15 cellular contexts compared by ENCODE assay signal in the genomic region with DNA sequence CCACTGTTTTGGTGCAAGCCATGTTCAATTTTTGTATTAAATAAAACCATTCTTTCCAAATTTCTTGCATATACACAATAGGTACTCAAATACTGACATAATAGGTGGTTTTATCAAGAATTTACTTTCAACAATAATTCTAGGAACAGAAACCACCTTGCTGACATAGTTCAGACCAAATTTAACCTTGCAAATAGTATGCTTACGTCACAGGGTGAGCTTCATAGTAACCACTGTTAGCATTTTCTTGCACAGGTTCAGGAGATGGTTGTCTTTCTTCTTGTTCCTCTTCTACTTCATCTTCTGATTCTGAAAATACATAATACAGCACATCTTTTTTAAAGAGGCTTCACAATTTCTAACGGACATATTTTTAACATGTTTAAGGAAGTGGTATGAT. TPM values are rescaled to one million over a fixed set of nuclear protein-coding genes. Genes with fewer than 3 reads are reported as not detected.
DNase-seq lines count a peak whose midpoint lies in the region; ATAC-seq and TF ChIP-seq lines count a peak whose summit lies in the region.
"Had no signal": no experiment of that assay in that cellular context is flagged by ENCODE, and none has a peak within 500 bp of the region (broad histone marks: within the 10 kb centered on the region; RNA-seq: fewer than 3 reads in every experiment).

No MANE protein-coding gene starts in this region.

- no TSS peak for BruUV-seq in mammary epithelial cell (replicated peaks; lab: Mats Ljungman, UMichigan)

- H3K9me3 Mint-ChIP-seq in naive B cell: no peaks in the 10 kb centered on the region
- H3K9me3 Mint-ChIP-seq: neural crest cell had no signal

- no peak for TF ChIP-seq CTCF in GM06990 (IDR thresholded peaks at IDR 0.05; ENCODE audit: insufficient read depth, low read length, poor library complexity, severe bottlenecking)
- TF ChIP-seq CTCF in mammary epithelial cell (conservative IDR thresholded peaks at IDR 0.05 in 1 of 2, IDR thresholded peaks at IDR 0.05 in 1 of 2; ENCODE audit: extremely low read depth in 1 of 2, insufficient read depth in 1 of 2, low read depth in 1 of 2, low read length in 2 of 2): no peak

- H3K4me2 ChIP-seq in mammary epithelial cell (ENCODE audit: insufficient read depth, low read depth, low read length): no peak overlapping the region
- H3K4me2 ChIP-seq: PC-9 had no signal

- ATAC-seq in GM19468 (IDR thresholded peaks at IDR 0.05; ENCODE audit: extremely low read depth, unreplicated experiment) (peak; percentile 28), T-helper 17 cell (peak; percentile 83), naive B cell (ENCODE audit: low read depth in 2 of 2) (peak; percentile 48 to 84)

- peaks cover 6% of the 10 kb centered on the region for H3K4me1 ChIP-seq in mammary epithelial cell (ENCODE audit: insufficient read depth, low read length)

- no peaks in the 10 kb centered on the region for H3K36me3 Mint-ChIP-seq in T-helper 17 cell (ENCODE audit: low read depth)
- peaks cover 23 to 24% of the 10 kb centered on the region in 2 donors for H3K36me3 Mint-ChIP-seq in naive B cell

- intact Hi-C loops in mammary epithelial cell (cut with micrococcal nuclease): loop anchor here (10.0 kb wide), 1 partner anchor 129 kb away; no protein-coding TSS in a partner anchor

- in situ Hi-C loops in mammary epithelial cell (cut with MboI; ENCODE audit: low sequenced_read_pairs in 2 of 2): no loop called here

- H4K20me1 ChIP-seq in mammary epithelial cell (ENCODE audit: insufficient read depth, low read length): no peaks in the 10 kb centered on the region

- dilution Hi-C loops in mammary epithelial cell (cut with HindIII; ENCODE audit: low sequenced_read_pairs): no loop called here

- H3K4me3 Mint-ChIP-seq in T-helper 17 cell (no peak overlapping the region), naive B cell (no peak overlapping the region)
- H3K4me3 Mint-ChIP-seq: neural crest cell had no signal

- H3K27ac ChIP-seq in mammary epithelial cell (ENCODE audit: insufficient read depth, low read depth, low read length): no peak overlapping the region
- H3K27ac ChIP-seq: PC-9, suprapubic skin had no signal

- CTCF ChIA-PET in mammary epithelial cell (lab: Charles Lee; ENCODE audit: low non-redundant PET): no interaction called here

- H3K36me3 ChIP-seq in GM06990 (ENCODE audit: control insufficient read depth, insufficient read depth, low read length) (peaks cover 4% of the 10 kb centered on the region), mammary epithelial cell (ENCODE audit: insufficient read depth, low read length) (peaks cover 42% of the 10 kb centered on the region)

- no peak overlapping the region for H3K9ac ChIP-seq in mammary epithelial cell (ENCODE audit: insufficient read depth, low read length)

- H3K27me3 ChIP-seq in GM06990 (replicated peaks; ENCODE audit: control insufficient read depth, insufficient read depth, low read length) (no peaks in the 10 kb centered on the region), mammary epithelial cell (ENCODE audit: insufficient read depth, low read length) (no peaks in the 10 kb centered on the region)
- H3K27me3 ChIP-seq: suprapubic skin had no signal

- H3K27me3 Mint-ChIP-seq in T-helper 17 cell: no peaks in the 10 kb centered on the region
- no peaks in the 10 kb centered on the region for H3K27me3 Mint-ChIP-seq in naive B cell

- DNase-seq in GM06990 (ENCODE audit: extremely low read depth, insufficient read length): peak; percentile 29
- DNase-seq in T-helper 17 cell: no peak
- no peak for DNase-seq in naive B cell
- no peak for DNase-seq in mammary epithelial cell
- no peak for DNase-seq in activated gamma-delta T cell (lab: John Stamatoyannopoulos, UW)
- no peak for DNase-seq in DMS 273 treated with DMSO at 0.1 percent for 48 hours (lab: John Stamatoyannopoulos, UW)
- DNase-seq: activated CD4-positive, alpha-beta T cell treated with anti-CD3 and anti-CD28 coated beads, Interleukin-2, amount 50 U/mL, for 48 hours; aorta; GDM1; NCI-H1048; PC-9 had no signal

- H3K9me3 ChIP-seq in T-helper 17 cell (ENCODE audit: control insufficient read depth, low read length, poor library complexity, severe bottlenecking): no peaks in the 10 kb centered on the region
- no peaks in the 10 kb centered on the region for H3K9me3 ChIP-seq in mammary epithelial cell (replicated peaks; ENCODE audit: insufficient read depth, low read length)
- H3K9me3 ChIP-seq: suprapubic skin had no signal

- H3K4me1 Mint-ChIP-seq in T-helper 17 cell (peaks cover 25% of the 10 kb centered on the region), naive B cell (peaks cover 0 to 6% (median 0%) of the 10 kb centered on the region in 3 donors)
- H3K4me1 Mint-ChIP-seq: neural crest cell had no signal

- no peak overlapping the region for H2AFZ ChIP-seq in mammary epithelial cell (ENCODE audit: low read depth, low read length)
- H2AFZ ChIP-seq: PC-9 had no signal

- H3K27ac Mint-ChIP-seq in T-helper 17 cell: peak overlapping the region; percentile 97
- peak overlapping the region in 2 of 6 donors; percentile 41 to 66 for H3K27ac Mint-ChIP-seq in naive B cell

- peaks cover 69% of the 10 kb centered on the region for H3K79me2 ChIP-seq in mammary epithelial cell (ENCODE audit: insufficient read depth, low read length)

- H3K4me3 ChIP-seq in GM06990 (replicated peaks; ENCODE audit: low read depth, low read length) (no peak overlapping the region), mammary epithelial cell (replicated peaks in 1 of 3; ENCODE audit: insufficient read depth in 1 of 3, low read depth in 2 of 3, low read length in 3 of 3) (no peak overlapping the region)
- H3K4me3 ChIP-seq: PC-9, suprapubic skin had no signal

- 100% methylated on average over 2 of the region's 2 CpGs for WGBS in mammary epithelial cell (ENCODE audit: low coverage, missing lambda C conversion rate)

RNA-seq across cellular contexts. Expression of gene G3BP2, which starts 17.6 kb away (rescaled TPM):
- 100 to 1,000 TPM; 323 to 339 TPM for total RNA-seq in T-helper 17 cell
- 100 to 1,000 TPM in 1 of 6 donors, 10 to 100 TPM in 5; 73.9 to 103 (median 80.5) TPM for polyA plus RNA-seq in naive B cell (ENCODE audit: low read depth in 6 of 6)
- 100 to 1,000 TPM; 146 to 192 TPM for total RNA-seq in mammary epithelial cell
- polyA plus RNA-seq in mammary epithelial cell: 79.3 TPM
- polyA minus RNA-seq in mammary epithelial cell: 199 TPM

RNA-seq across cellular contexts. Expression of gene CDKL2, which starts 25.2 kb away (rescaled TPM):
- total RNA-seq in T-helper 17 cell: 1 to 10 TPM in 1 of 2 donors, under 1 TPM in 1; 0.67 to 1.3 TPM
- not detected for polyA plus RNA-seq in naive B cell (ENCODE audit: low read depth in 6 of 6)
- 1 to 10 TPM; 2.9 to 5.2 TPM for total RNA-seq in mammary epithelial cell
- polyA plus RNA-seq in mammary epithelial cell: 1.1 TPM
- 1.7 TPM for polyA minus RNA-seq in mammary epithelial cell
- total RNA-seq: skeletal muscle tissue had no signal

Comparison
In these comparisons a context has a peak if more than half of its experiments do, and no peak if none do; other contexts are left out.
1. ATAC-seq: peak in every context shown above with its lines; median percentile 83 in T-helper 17 cell; 66 in naive B cell; 28 in GM19468.